24 cellular contexts compared by ENCODE assay signal in the genomic region with DNA sequence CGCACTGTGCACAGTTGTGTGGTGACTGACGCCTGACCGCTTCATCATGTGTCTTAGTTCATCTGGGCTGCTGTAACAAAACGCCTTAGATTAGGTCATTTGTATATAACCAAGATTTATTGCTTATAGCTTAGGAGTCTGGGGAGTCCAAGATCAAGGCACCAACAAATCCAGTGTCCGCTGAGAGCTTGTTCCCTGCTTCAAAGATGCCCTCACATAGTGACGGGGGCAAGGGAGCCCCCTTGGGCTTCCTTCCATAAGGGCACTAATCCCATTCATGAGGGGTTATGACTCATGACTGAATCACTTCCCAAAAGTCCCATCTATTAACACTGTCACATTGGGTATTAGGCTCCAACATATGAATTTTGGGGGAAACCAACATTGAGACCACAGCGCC. TPM values are rescaled to one million over a fixed set of nuclear protein-coding genes. Genes with fewer than 3 reads are reported as not detected.
"Had no signal": no experiment of that assay in that cellular context is flagged by ENCODE, and none has a peak within 500 bp of the region (broad histone marks: within the 10 kb centered on the region; RNA-seq: fewer than 3 reads in every experiment).

No MANE protein-coding gene starts in this region.

- H3K27me3 ChIP-seq: colonic mucosa, tibial artery, uterus had no signal

- H3K36me3 Mint-ChIP-seq: natural killer cell, WTC11 had no signal

- DNase-seq: activated CD4-positive, alpha-beta memory T cell treated with anti-CD3 and anti-CD28 coated beads, Interleukin-2, amount 10 ng/mL, durations not matched to agents 7 days and 5 days; activated CD4-positive, alpha-beta T cell treated with anti-CD3 and anti-CD28 coated beads for 4 hours; activated effector memory CD4-positive, alpha-beta T cell treated with Interleukin-2 at 50 U/mL for 16 hours; activated naive CD4-positive, alpha-beta T cell treated with anti-CD3 and anti-CD28 coated beads, Interleukin-2, amount 50 U/mL, for 16 hours; activated T-cell treated with anti-CD3 and anti-CD28 coated beads, Interleukin-2, amount 50 U/mL, for 24 hours; central memory CD4-positive, alpha-beta T cell; colonic mucosa; glutamatergic neuron; hypothalamus; kidney glomerular epithelial cell; left ventricle myocardium superior; mesendoderm; natural killer cell; posterior cingulate gyrus; retina; stimulated activated CD4-positive, alpha-beta T cell treated with anti-CD3 and anti-CD28 coated beads, Interleukin-4, amount 100 ng/mL, for 1 hour; stimulated activated naive CD4-positive, alpha-beta T cell; tibial artery; uterus had no signal

- H3K4me3 ChIP-seq: colonic mucosa, tibial artery, uterus had no signal

- H3K4me1 Mint-ChIP-seq: activated CD4-positive, alpha-beta memory T cell treated with anti-CD3 and anti-CD28 coated beads, Interleukin-2, amount 10 ng/mL, durations not matched to agents 7 days and 5 days; natural killer cell; WTC11 had no signal

- H3K4me3 Mint-ChIP-seq: activated CD4-positive, alpha-beta memory T cell treated with anti-CD3 and anti-CD28 coated beads, Interleukin-2, amount 10 ng/mL, durations not matched to agents 7 days and 5 days; activated T-cell treated with anti-CD3 and anti-CD28 coated beads, Interleukin-2, amount 50 U/mL, for 24 hours; natural killer cell; WTC11 had no signal

- H3K27ac ChIP-seq: colonic mucosa, neutrophil, tibial artery, uterus had no signal

- H3K4me1 ChIP-seq: colonic mucosa, tibial artery, uterus had no signal

- H3K36me3 ChIP-seq: colonic mucosa, neutrophil, tibial artery, uterus had no signal

- ATAC-seq: esophagus mucosa, left ventricle myocardium superior, natural killer cell, WTC11 had no signal

- H3K27ac Mint-ChIP-seq: activated CD4-positive, alpha-beta memory T cell treated with anti-CD3 and anti-CD28 coated beads, Interleukin-2, amount 10 ng/mL, durations not matched to agents 7 days and 5 days; activated T-cell treated with anti-CD3 and anti-CD28 coated beads, Interleukin-2, amount 50 U/mL, for 24 hours; natural killer cell; WTC11 had no signal

- H3K9me3 Mint-ChIP-seq: activated CD4-positive, alpha-beta memory T cell treated with anti-CD3 and anti-CD28 coated beads, Interleukin-2, amount 10 ng/mL, durations not matched to agents 7 days and 5 days; activated T-cell treated with anti-CD3 and anti-CD28 coated beads, Interleukin-2, amount 50 U/mL, for 24 hours; natural killer cell had no signal

- H3K9me3 ChIP-seq: colonic mucosa, neutrophil, tibial artery, uterus had no signal

RNA-seq across cellular contexts. Expression of a gene that starts 34.6 kb away (rescaled TPM):
- total RNA-seq: activated CD4-positive, alpha-beta memory T cell treated with anti-CD3 and anti-CD28 coated beads, Interleukin-2, amount 10 ng/mL, durations not matched to agents 7 days and 5 days; fibroblast of villous mesenchyme; left ventricle myocardium superior; subcutaneous adipose tissue; WTC11 had no signal
